18 cellular contexts compared by ENCODE assay signal in the genomic region with DNA sequence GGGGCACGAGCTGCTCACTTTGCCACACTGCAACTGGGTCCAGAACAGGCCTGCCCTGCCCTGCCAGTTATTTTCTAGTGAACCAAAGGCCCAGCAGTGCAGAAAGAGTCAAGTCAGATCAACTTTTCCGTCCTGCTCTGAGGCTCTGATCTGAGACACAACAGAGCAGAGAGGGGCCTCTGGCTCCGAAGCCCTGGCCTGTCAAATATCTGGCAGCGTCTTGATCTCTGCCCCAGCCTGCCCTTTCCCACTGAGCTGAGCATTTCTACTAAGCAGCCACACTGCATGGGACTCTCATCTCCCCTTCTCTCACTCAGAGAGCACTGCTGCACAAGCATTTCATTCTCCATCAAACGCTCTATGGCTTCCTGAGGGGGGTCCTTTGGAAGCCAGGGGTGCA. TPM values are rescaled to one million over a fixed set of nuclear protein-coding genes. Genes with fewer than 3 reads are reported as not detected.
DNase-seq lines count a peak whose midpoint lies in the region; ATAC-seq and TF ChIP-seq lines count a peak whose summit lies in the region.
"Had no signal": no experiment of that assay in that cellular context is flagged by ENCODE, and none has a peak within 500 bp of the region (broad histone marks: within the 10 kb centered on the region; RNA-seq: fewer than 3 reads in every experiment).

No MANE protein-coding gene starts in this region.

- no peak overlapping the region for H3K14ac ChIP-seq in H9 (ENCODE audit: insufficient read depth, low read length)

- no peak for TF ChIP-seq POLR2A in thyroid gland (IDR thresholded peaks at IDR 0.05)

- H3K36me3 Mint-ChIP-seq in WTC11 (no peaks in the 10 kb centered on the region), nephron (ENCODE audit: low read depth) (peaks cover 6% of the 10 kb centered on the region), H9 (ENCODE audit: insufficient read depth in 1 of 3, low read depth in 3 of 3) (no peaks in the 10 kb centered on the region)
- H3K36me3 Mint-ChIP-seq in stimulated activated naive B cell treated with anti-CD40 and anti-IgM and Interleukin-4, amounts not matched to agents 10 μg/mL and 1 μg/mL and 100 μg/mL, for 72 hours = no peaks in the 10 kb centered on the region
- H3K36me3 Mint-ChIP-seq: activated naive CD4-positive, alpha-beta T cell treated with anti-CD3 and anti-CD28 coated beads, Interleukin-2, amount 50 U/mL, for 24 hours had no signal

- POLR2A ChIA-PET in WTC11 (lab: Charles Lee) = no interaction called here

- H2AFZ ChIP-seq in H9 (ENCODE audit: low read length) = no peak overlapping the region

- no peak overlapping the region for H2BK20ac ChIP-seq in H9 (ENCODE audit: low read depth, low read length, poor library complexity, severe bottlenecking)

- H3K27ac ChIP-seq in thyroid gland = peak overlapping the region; percentile 7 to 62 (median 10)
- H3K27ac ChIP-seq in H9 (ENCODE audit: insufficient read length, low read depth, low read length) = no peak overlapping the region
- H3K27ac ChIP-seq: C4-2B had no signal

- H3K9me3 ChIP-seq in thyroid gland (no peaks in the 10 kb centered on the region), H9 (ENCODE audit: control insufficient read depth, low read depth, low read length) (no peaks in the 10 kb centered on the region)

- H3K79me1 ChIP-seq in H9 (ENCODE audit: insufficient read depth, low read depth, low read length, poor library complexity, severe bottlenecking) = no peaks in the 10 kb centered on the region

- H3K56ac ChIP-seq in H9 (ENCODE audit: insufficient read length, low read depth, low read length) = no peak overlapping the region

- H4K5ac ChIP-seq in H9 (ENCODE audit: insufficient read length, low read depth, low read length) = no peak overlapping the region

- H3K4ac ChIP-seq in H9 (ENCODE audit: low read depth, low read length) = no peak overlapping the region

- peaks cover 29% of the 10 kb centered on the region for H3K4me1 Mint-ChIP-seq in WTC11
- peaks cover 82% of the 10 kb centered on the region for H3K4me1 Mint-ChIP-seq in nephron
- no peaks in the 10 kb centered on the region for H3K4me1 Mint-ChIP-seq in stimulated activated naive B cell treated with anti-CD40 and anti-IgM and Interleukin-4, amounts not matched to agents 10 μg/mL and 1 μg/mL and 100 μg/mL, for 72 hours
- peaks cover 14 to 19% of the 10 kb centered on the region in 2 experiments for H3K4me1 Mint-ChIP-seq in H9
- H3K4me1 Mint-ChIP-seq: activated naive CD4-positive, alpha-beta T cell treated with anti-CD3 and anti-CD28 coated beads, Interleukin-2, amount 50 U/mL, for 24 hours had no signal

- no peaks in the 10 kb centered on the region for H3K9me3 Mint-ChIP-seq in WTC11
- H3K9me3 Mint-ChIP-seq in nephron = no peaks in the 10 kb centered on the region
- no peaks in the 10 kb centered on the region for H3K9me3 Mint-ChIP-seq in stimulated activated naive B cell treated with anti-CD40 and anti-IgM and Interleukin-4, amounts not matched to agents 10 μg/mL and 1 μg/mL and 100 μg/mL, for 72 hours
- H3K9me3 Mint-ChIP-seq in H9 = no peaks in the 10 kb centered on the region
- H3K9me3 Mint-ChIP-seq: activated naive CD4-positive, alpha-beta T cell treated with anti-CD3 and anti-CD28 coated beads, Interleukin-2, amount 50 U/mL, for 24 hours; stimulated activated naive CD8-positive, alpha-beta T cell treated with anti-CD3 and anti-CD28 coated beads, Interleukin-15, Interleukin-2, amounts not matched to agents 100 ng/mL and 50 ng/mL, for 24 hours had no signal

- no peaks in the 10 kb centered on the region for H3K23me2 ChIP-seq in H9 (ENCODE audit: insufficient read length, low read depth, low read length, poor library complexity, severe bottlenecking)

- H3K18ac ChIP-seq in H9 (ENCODE audit: insufficient read length, low read depth, low read length) = no peak overlapping the region

- H3K9ac ChIP-seq in H9 (ENCODE audit: extremely low read depth, insufficient read length, low read length) = no peak overlapping the region

- WGBS in thyroid gland, 2 donors = 71 to 82% methylated on average over 5 of the region's 5 CpGs
- no CpG with 5 or more reads among the region's 5 CpGs for WGBS in H9 (ENCODE audit: extremely low coverage, insufficient read length, low lambda C conversion rate)

- H3K36me3 ChIP-seq in thyroid gland = no peaks in the 10 kb centered on the region

- no peak overlapping the region for H3K4me3 Mint-ChIP-seq in WTC11
- no peak overlapping the region for H3K4me3 Mint-ChIP-seq in nephron
- H3K4me3 Mint-ChIP-seq in stimulated activated naive B cell treated with anti-CD40 and anti-IgM and Interleukin-4, amounts not matched to agents 10 μg/mL and 1 μg/mL and 100 μg/mL, for 72 hours = no peak overlapping the region
- no peak overlapping the region for H3K4me3 Mint-ChIP-seq in H9
- H3K4me3 Mint-ChIP-seq: activated naive CD4-positive, alpha-beta T cell treated with anti-CD3 and anti-CD28 coated beads, Interleukin-2, amount 50 U/mL, for 24 hours; stimulated activated naive CD8-positive, alpha-beta T cell treated with anti-CD3 and anti-CD28 coated beads, Interleukin-15, Interleukin-2, amounts not matched to agents 100 ng/mL and 50 ng/mL, for 24 hours had no signal

- no peak overlapping the region for H3K4me2 ChIP-seq in H9 (ENCODE audit: insufficient read depth, insufficient read length, low read length)

- no peak overlapping the region for H4K8ac ChIP-seq in H9 (replicated peaks; ENCODE audit: insufficient read length, low read depth, low read length)

- H3K27ac Mint-ChIP-seq in WTC11 = no peak overlapping the region
- H3K27ac Mint-ChIP-seq in nephron = peak overlapping the region; percentile 95 to 97 (median 96)
- H3K27ac Mint-ChIP-seq in stimulated activated naive B cell treated with anti-CD40 and anti-IgM and Interleukin-4, amounts not matched to agents 10 μg/mL and 1 μg/mL and 100 μg/mL, for 72 hours = no peak overlapping the region
- no peak overlapping the region for H3K27ac Mint-ChIP-seq in H9
- H3K27ac Mint-ChIP-seq: activated naive CD4-positive, alpha-beta T cell treated with anti-CD3 and anti-CD28 coated beads, Interleukin-2, amount 50 U/mL, for 24 hours; stimulated activated naive CD8-positive, alpha-beta T cell treated with anti-CD3 and anti-CD28 coated beads, Interleukin-15, Interleukin-2, amounts not matched to agents 100 ng/mL and 50 ng/mL, for 24 hours had no signal

- H3K27me3 Mint-ChIP-seq in WTC11 (ENCODE audit: low read depth) = no peaks in the 10 kb centered on the region; the same call in 1 of the 2 replicates
- H3K27me3 Mint-ChIP-seq in nephron (ENCODE audit: low read depth) = no peaks in the 10 kb centered on the region
- no peaks in the 10 kb centered on the region for H3K27me3 Mint-ChIP-seq in stimulated activated naive B cell treated with anti-CD40 and anti-IgM and Interleukin-4, amounts not matched to agents 10 μg/mL and 1 μg/mL and 100 μg/mL, for 72 hours
- peaks cover 6% of the 10 kb centered on the region for H3K27me3 Mint-ChIP-seq in H9 (ENCODE audit: low read depth)
- H3K27me3 Mint-ChIP-seq: stimulated activated naive CD8-positive, alpha-beta T cell treated with anti-CD3 and anti-CD28 coated beads, Interleukin-15, Interleukin-2, amounts not matched to agents 100 ng/mL and 50 ng/mL, for 24 hours had no signal

- no peak overlapping the region for H3K4me3 ChIP-seq in thyroid gland (replicated peaks in 1 of 3)

- DNase-seq in WTC11 (ENCODE audit: low spot score) (no peak), Right ventricle myocardium superior (no peak), thyroid gland (no peak), GF-D8 (lab: John Stamatoyannopoulos, UW) (no peak), DMS53 (lab: John Stamatoyannopoulos, UW) (no peak), H9 (no peak)
- DNase-seq in stimulated activated naive B cell treated with anti-CD40 and anti-IgM and Interleukin-4, amounts not matched to agents 10 μg/mL and 1 μg/mL and 100 μg/mL, for 72 hours = no peak
- DNase-seq: activated CD8-positive, alpha-beta memory T cell treated with anti-CD3 and anti-CD28 coated beads, Interleukin-2, amount 50 U/mL, for 4 hours; DMS79; Kasumi-1; left colon; NCI-H146; T-helper 1 cell had no signal

- 0 out of 2 replicates have a peak, but pooled peaks cover 1% of the 10 kb centered on the region for H3K79me2 ChIP-seq in H9 (ENCODE audit: insufficient read depth, low read length)

- no peak overlapping the region for H2BK5ac ChIP-seq in H9 (ENCODE audit: insufficient read length, low read length)

- intact Hi-C loops in Right ventricle myocardium superior (cut with DNase I) = no loop called here
- intact Hi-C loops in thyroid gland (cut with DNase I) = no loop called here

- no peak overlapping the region for H4K91ac ChIP-seq in H9 (ENCODE audit: insufficient read length, low read depth, low read length)

- H2BK120ac ChIP-seq in H9 (ENCODE audit: low read depth, low read length, poor library complexity, severe bottlenecking) = no peak overlapping the region

- H2AK5ac ChIP-seq in H9 (ENCODE audit: insufficient read length, low read length) = no peak overlapping the region

- no peak overlapping the region; the same call in 1 of the 2 replicates for H2BK15ac ChIP-seq in H9 (ENCODE audit: low read depth, low read length)

- H3K27me3 ChIP-seq in thyroid gland = no peaks in the 10 kb centered on the region
- H3K27me3 ChIP-seq in H9 (ENCODE audit: insufficient read depth, low read length) = no peaks in the 10 kb centered on the region

- H2BK12ac ChIP-seq in H9 (ENCODE audit: insufficient read length, low read depth, low read length) = no peak overlapping the region

- peaks cover 14 to 24% of the 10 kb centered on the region in 2 donors for H3K4me1 ChIP-seq in thyroid gland
- H3K4me1 ChIP-seq in H9 (ENCODE audit: insufficient read depth, low read length) = no peaks in the 10 kb centered on the region; the same call in 1 of the 2 replicates

- TF ChIP-seq CTCF in WTC11 (IDR thresholded peaks at IDR 0.05) = no peak
- TF ChIP-seq CTCF in nephron (IDR thresholded peaks at IDR 0.05; ENCODE audit: unreplicated experiment in 3 of 3) = no peak
- no peak for TF ChIP-seq CTCF in thyroid gland (IDR thresholded peaks at IDR 0.05)
- TF ChIP-seq CTCF in H9 (conservative IDR thresholded peaks at IDR 0.05) = no peak

- H4K20me1 ChIP-seq in H9 (ENCODE audit: control insufficient read depth, insufficient read depth, insufficient read length) = no peaks in the 10 kb centered on the region

- peak; percentile 33; the same call in 1 of the 2 replicates for ATAC-seq in WTC11
- peak; percentile 17 for ATAC-seq in Right ventricle myocardium superior (ENCODE audit: poor library complexity)
- no peak for ATAC-seq in stimulated activated naive B cell treated with anti-CD40 and anti-IgM and Interleukin-4, amounts not matched to agents 10 μg/mL and 1 μg/mL and 100 μg/mL, for 72 hours (replicated peaks)
- ATAC-seq: left colon, Panc1 had no signal

- no peak overlapping the region for H3T11ph ChIP-seq in H9 (ENCODE audit: low read length)

- no peak overlapping the region for H3K23ac ChIP-seq in H9 (ENCODE audit: insufficient read length, low read depth, low read length)

- CTCF ChIA-PET in WTC11 (lab: Charles Lee) = interaction anchor here (0.8 kb wide), 1 partner anchor 60 kb away, joined by 3 read pairs; no protein-coding TSS in a partner anchor

RNA-seq across cellular contexts. Expression of a gene that starts 11.8 kb away (rescaled TPM):
- total RNA-seq in WTC11 (2021) (1.0 to 1.5 TPM (median 1.4 TPM) in 3 replicates), Right ventricle myocardium superior (769 TPM), thyroid gland (1,000 to 10,000 TPM in 3 of 4 donors, 100 to 1,000 TPM in 1; 660 to 2,581 (median 1,387) TPM), H9 (2021) (0.37 and 0.42 TPM in 2 replicates)

Comparison
In these comparisons a context has a peak if more than half of its experiments do, and no peak if none do; other contexts are left out.
1. ATAC-seq: peak in WTC11 (single experiment) and Right ventricle myocardium superior (single experiment); none in stimulated activated naive B cell treated with anti-CD40 and anti-IgM and Interleukin-4, amounts not matched to agents 10 μg/mL and 1 μg/mL and 100 μg/mL, for 72 hours (0 of 2).
2. H3K27ac Mint-ChIP-seq: peak in nephron (3 of 3); none in WTC11 (single experiment), stimulated activated naive B cell treated with anti-CD40 and anti-IgM and Interleukin-4, amounts not matched to agents 10 μg/mL and 1 μg/mL and 100 μg/mL, for 72 hours (single experiment) and H9 (0 of 3).
3. RNA of a gene that starts 11.8 kb away (total RNA-seq): 660 to 2,581 TPM in thyroid gland and 769 TPM in Right ventricle myocardium superior (single experiment); 1.0 to 1.5 TPM in WTC11 and 0.37 to 0.42 TPM in H9; every median in the first group is over 100 times any median in the second.